Comparison of ENCODE assay signal across 18 cellular contexts in genomic region chr18:57002627-57003026, GRCh38.
DNase-seq lines count a peak whose midpoint lies in the region; ATAC-seq and TF ChIP-seq lines count a peak whose summit lies in the region.
"Had no signal": no experiment of that assay in that cellular context is flagged by ENCODE, and none has a peak within 500 bp of the region (broad histone marks: within the 10 kb centered on the region; RNA-seq: fewer than 3 reads in every experiment).

No MANE protein-coding gene starts in this region.

- peaks cover 2% of the 10 kb centered on the region for H3K36me3 Mint-ChIP-seq in activated naive CD8-positive, alpha-beta T cell treated with anti-CD3 and anti-CD28 coated beads, Interleukin-2, amount 50 U/mL, for 24 hours (ENCODE audit: low read depth)

- no peaks in the 10 kb centered on the region for H3K9me3 Mint-ChIP-seq in activated naive CD8-positive, alpha-beta T cell treated with anti-CD3 and anti-CD28 coated beads, Interleukin-2, amount 50 U/mL, for 24 hours
- H3K9me3 Mint-ChIP-seq: T-cell had no signal

- DNase-seq in EH (ENCODE audit: low read depth), result peak; percentile 39
- DNase-seq in LHCN-M2 (ENCODE audit: low read depth), result peak; percentile 35
- DNase-seq in NCI-H69 (lab: John Stamatoyannopoulos, UW), result peak; percentile 97
- DNase-seq in left ventricle myocardium superior, result no peak
- DNase-seq in activated naive CD8-positive, alpha-beta T cell treated with anti-CD3 and anti-CD28 coated beads, Interleukin-2, amount 50 U/mL, for 24 hours, result no peak
- no peak for DNase-seq in lower leg skin (ENCODE audit: low spot score in 2 of 2)
- DNase-seq: activated CD8-positive, alpha-beta T cell treated with anti-CD3 and anti-CD28 coated beads, Interleukin-2, amount 10 ng/mL, durations not matched to agents 7 days and 5 days; amygdala; BE2C; colonic mucosa; foreskin keratinocyte; mesendoderm; NCI-H526 treated with DMSO at 0.1 percent for 48 hours; stimulated activated CD4-positive, alpha-beta T cell treated with anti-CD3 and anti-CD28 coated beads, Interleukin-2, amount 100 ng/mL, for 48 hours; T-cell had no signal

- no peak overlapping the region for H3K4me3 ChIP-seq in lower leg skin (ENCODE audit: low read depth, poor library complexity, severe bottlenecking)
- H3K4me3 ChIP-seq: colonic mucosa, thoracic aorta had no signal

- no peak for TF ChIP-seq CTCF in lower leg skin (IDR thresholded peaks at IDR 0.05)

- 67 to 73% methylated on average over 2 of the region's 2 CpGs for WGBS in lower leg skin, 2 donors

- H3K27me3 Mint-ChIP-seq in activated naive CD8-positive, alpha-beta T cell treated with anti-CD3 and anti-CD28 coated beads, Interleukin-2, amount 50 U/mL, for 24 hours, result no peaks in the 10 kb centered on the region
- H3K27me3 Mint-ChIP-seq: T-cell had no signal

- intact Hi-C loops in left ventricle myocardium superior (cut with micrococcal nuclease) (no loop called here), lower leg skin (cut with DNase I; ENCODE audit: low total_unique reads) (no loop called here)

- peaks cover 38% of the 10 kb centered on the region for H3K4me1 Mint-ChIP-seq in activated naive CD8-positive, alpha-beta T cell treated with anti-CD3 and anti-CD28 coated beads, Interleukin-2, amount 50 U/mL, for 24 hours

- no peak for TF ChIP-seq POLR2A in lower leg skin (IDR thresholded peaks at IDR 0.05)

- no peak overlapping the region for H3K4me3 Mint-ChIP-seq in activated naive CD8-positive, alpha-beta T cell treated with anti-CD3 and anti-CD28 coated beads, Interleukin-2, amount 50 U/mL, for 24 hours
- H3K4me3 Mint-ChIP-seq: activated CD8-positive, alpha-beta T cell treated with anti-CD3 and anti-CD28 coated beads, Interleukin-2, amount 10 ng/mL, durations not matched to agents 7 days and 5 days; T-cell had no signal

- peak; percentile 92 for ATAC-seq in left ventricle myocardium superior
- ATAC-seq in activated naive CD8-positive, alpha-beta T cell treated with anti-CD3 and anti-CD28 coated beads, Interleukin-2, amount 50 U/mL, for 24 hours, result no peak
- ATAC-seq in GM18868 (IDR thresholded peaks at IDR 0.05; ENCODE audit: unreplicated experiment), result no peak
- ATAC-seq: activated CD8-positive, alpha-beta T cell treated with anti-CD3 and anti-CD28 coated beads, Interleukin-2, amount 10 ng/mL, durations not matched to agents 7 days and 5 days; foreskin keratinocyte; sciatic nerve; T-cell had no signal

- no peak overlapping the region for H3K27ac Mint-ChIP-seq in activated naive CD8-positive, alpha-beta T cell treated with anti-CD3 and anti-CD28 coated beads, Interleukin-2, amount 50 U/mL, for 24 hours
- H3K27ac Mint-ChIP-seq: activated CD8-positive, alpha-beta T cell treated with anti-CD3 and anti-CD28 coated beads, Interleukin-2, amount 10 ng/mL, durations not matched to agents 7 days and 5 days; T-cell had no signal

Comparison
In these comparisons a context has a peak if more than half of its experiments do, and no peak if none do; other contexts are left out.
1. DNase-seq: peak in EH (single experiment), LHCN-M2 (single experiment) and NCI-H69 (single experiment); none in left ventricle myocardium superior (single experiment), activated naive CD8-positive, alpha-beta T cell treated with anti-CD3 and anti-CD28 coated beads, Interleukin-2, amount 50 U/mL, for 24 hours (single experiment) and lower leg skin (0 of 2).